ENCODE assay signal across 8 cellular contexts in genomic region chr1:183543619-183544204, GRCh38. TPM values are rescaled to one million over a fixed set of nuclear protein-coding genes. Genes with fewer than 3 reads are reported as not detected.
A peak's percentile ranks its signal among the peaks of the same experiment; 100 is the strongest.
DNase-seq lines count a peak whose midpoint lies in the region; ATAC-seq and TF ChIP-seq lines count a peak whose summit lies in the region.

No MANE protein-coding gene starts in this region.

- H3K23ac ChIP-seq in H9 (ENCODE audit: insufficient read length, low read depth, low read length), result no peak overlapping the region

- ATAC-seq in stimulated activated naive CD8-positive, alpha-beta T cell treated with anti-CD3 and anti-CD28 coated beads, Interleukin-15, amount 100 ng/mL, for 72 hours, result peak; percentile 82

- no peak overlapping the region for H2AFZ ChIP-seq in H9 (ENCODE audit: low read length)

- no peak overlapping the region for H3K4me3 ChIP-seq in astrocyte of the cerebellum (ENCODE audit: low read depth, low read length)

- no peak overlapping the region for H3K4ac ChIP-seq in H9 (ENCODE audit: low read depth, low read length)

- peak; percentile 73 for TF ChIP-seq CTCF in H9 (conservative IDR thresholded peaks at IDR 0.05)
- TF ChIP-seq CTCF in astrocyte of the cerebellum (IDR thresholded peaks at IDR 0.05; ENCODE audit: low read depth, low read length, missing control alignments), result peak; percentile 85

- no peak overlapping the region for H2BK120ac ChIP-seq in H9 (ENCODE audit: low read depth, low read length, poor library complexity, severe bottlenecking)

- H3K14ac ChIP-seq in H9 (ENCODE audit: insufficient read depth, low read length), result no peak overlapping the region

- no peaks in the 10 kb centered on the region for H3K27me3 ChIP-seq in H9 (ENCODE audit: insufficient read depth, low read length)

- no peaks in the 10 kb centered on the region for H4K20me1 ChIP-seq in H9 (ENCODE audit: control insufficient read depth, insufficient read depth, insufficient read length)

- H3K4me1 ChIP-seq in H9 (ENCODE audit: insufficient read depth, low read length), result peaks cover 2% of the 10 kb centered on the region; the same call in 1 of the 2 replicates

- no peak overlapping the region for H4K8ac ChIP-seq in H9 (replicated peaks; ENCODE audit: insufficient read length, low read depth, low read length)

- no peak overlapping the region for H3K9ac ChIP-seq in H9 (ENCODE audit: extremely low read depth, insufficient read length, low read length)

- no peak overlapping the region for H4K91ac ChIP-seq in H9 (ENCODE audit: insufficient read length, low read depth, low read length)

- no peaks in the 10 kb centered on the region for H3K9me3 Mint-ChIP-seq in H9
- no peaks in the 10 kb centered on the region for H3K9me3 Mint-ChIP-seq in immature natural killer cell
- H3K9me3 Mint-ChIP-seq in stimulated activated naive CD8-positive, alpha-beta T cell treated with anti-CD3 and anti-CD28 coated beads, Interleukin-15, amount 100 ng/mL, for 72 hours, result no peaks in the 10 kb centered on the region

- no peaks in the 10 kb centered on the region for H3K79me2 ChIP-seq in H9 (ENCODE audit: insufficient read depth, low read length)

- H2BK5ac ChIP-seq in H9 (ENCODE audit: insufficient read length, low read length), result no peak overlapping the region

- H3K4me3 Mint-ChIP-seq in H9, result no peak overlapping the region
- H3K4me3 Mint-ChIP-seq in immature natural killer cell, result no peak overlapping the region
- no peak overlapping the region for H3K4me3 Mint-ChIP-seq in stimulated activated naive CD8-positive, alpha-beta T cell treated with anti-CD3 and anti-CD28 coated beads, Interleukin-15, amount 100 ng/mL, for 72 hours

- H2BK20ac ChIP-seq in H9 (ENCODE audit: low read depth, low read length, poor library complexity, severe bottlenecking), result no peak overlapping the region

- WGBS in H9 (ENCODE audit: extremely low coverage, insufficient read length, low lambda C conversion rate), result no CpG with 5 or more reads among the region's 2 CpGs

- H3K23me2 ChIP-seq in H9 (ENCODE audit: insufficient read length, low read depth, low read length, poor library complexity, severe bottlenecking), result no peaks in the 10 kb centered on the region

- H3K18ac ChIP-seq in H9 (ENCODE audit: insufficient read length, low read depth, low read length), result no peak overlapping the region

- H3K9me3 ChIP-seq in H9 (ENCODE audit: control insufficient read depth, low read depth, low read length), result no peaks in the 10 kb centered on the region

- no peak overlapping the region for H3K27ac ChIP-seq in H9 (ENCODE audit: insufficient read length, low read depth, low read length)

- no peaks in the 10 kb centered on the region for H3K79me1 ChIP-seq in H9 (ENCODE audit: insufficient read depth, low read depth, low read length, poor library complexity, severe bottlenecking)

- H4K5ac ChIP-seq in H9 (ENCODE audit: insufficient read length, low read depth, low read length), result no peak overlapping the region

- no peak overlapping the region for H3T11ph ChIP-seq in H9 (ENCODE audit: low read length)

- no peak overlapping the region for H3K56ac ChIP-seq in H9 (ENCODE audit: insufficient read length, low read depth, low read length)

- in situ Hi-C loops in astrocyte of the cerebellum (cut with HindIII; ENCODE audit: low sequenced_read_pairs), result no loop called here

- H2AK5ac ChIP-seq in H9 (ENCODE audit: insufficient read length, low read length), result no peak overlapping the region

- H3K27ac Mint-ChIP-seq in H9, result peak overlapping the region in 1 of 3 experiments; percentile 84; a peak in 1 of 7 replicates
- peak overlapping the region in 3 of 6 donors; percentile 28 to 71 (median 43) for H3K27ac Mint-ChIP-seq in immature natural killer cell
- no peak overlapping the region for H3K27ac Mint-ChIP-seq in stimulated activated naive CD8-positive, alpha-beta T cell treated with anti-CD3 and anti-CD28 coated beads, Interleukin-15, amount 100 ng/mL, for 72 hours

- H2BK15ac ChIP-seq in H9 (ENCODE audit: low read depth, low read length), result no peak overlapping the region

- H3K36me3 Mint-ChIP-seq in H9 (ENCODE audit: insufficient read depth in 1 of 3, low read depth in 3 of 3) (peaks cover 26 to 73% (median 58%) of the 10 kb centered on the region in 3 experiments; a peak in 6 of 7 replicates), immature natural killer cell (peaks cover 30 to 65% (median 42%) of the 10 kb centered on the region in 3 donors)

- no peak overlapping the region for H2BK12ac ChIP-seq in H9 (ENCODE audit: insufficient read length, low read depth, low read length)

- H3K4me1 Mint-ChIP-seq in H9 (peaks cover 30 to 36% of the 10 kb centered on the region in 2 experiments), immature natural killer cell (no peaks in the 10 kb centered on the region)
- H3K4me1 Mint-ChIP-seq in stimulated activated naive CD8-positive, alpha-beta T cell treated with anti-CD3 and anti-CD28 coated beads, Interleukin-15, amount 100 ng/mL, for 72 hours, result no peaks in the 10 kb centered on the region

- no peak overlapping the region for H3K4me2 ChIP-seq in H9 (ENCODE audit: insufficient read depth, insufficient read length, low read length)

- DNase-seq in NCI-H2029 (lab: John Stamatoyannopoulos, UW) (peak; percentile 6), NCI-H2029 treated with DMSO at 0.1 percent for 48 hours (lab: John Stamatoyannopoulos, UW) (no peak), H9 (no peak), NCI-H226 (peak; percentile 7), astrocyte of the cerebellum (ENCODE audit: low read depth) (peak; percentile 51), immature natural killer cell (peak; percentile 26 to 41 (median 38)), germinal center (ENCODE audit: low spot score) (no peak)
- DNase-seq in stimulated activated naive CD8-positive, alpha-beta T cell treated with anti-CD3 and anti-CD28 coated beads, Interleukin-15, amount 100 ng/mL, for 72 hours, result no peak

- H3K27me3 Mint-ChIP-seq in H9 (ENCODE audit: low read depth) (no peaks in the 10 kb centered on the region), immature natural killer cell (ENCODE audit: low read depth in 3 of 3) (peaks cover 0 to 1% (median 0%) of the 10 kb centered on the region in 3 donors)
- H3K27me3 Mint-ChIP-seq in stimulated activated naive CD8-positive, alpha-beta T cell treated with anti-CD3 and anti-CD28 coated beads, Interleukin-15, amount 100 ng/mL, for 72 hours, result no peaks in the 10 kb centered on the region

RNA-seq across cellular contexts. Expression of gene NCF2, which starts 46.5 kb away (rescaled TPM):
- not detected in 2 replicates for total RNA-seq in H9 (2021)
- 10 to 100 TPM in 1 of 3 donors, 1 to 10 TPM in 2; 1.5 to 13.3 (median 3.7) TPM for polyA plus RNA-seq in immature natural killer cell

Comparison
In these comparisons a context has a peak if more than half of its experiments do, and no peak if none do; other contexts are left out.
1. DNase-seq: peak in NCI-H2029 (single experiment), NCI-H226 (single experiment), astrocyte of the cerebellum (single experiment) and immature natural killer cell (3 of 3); none in NCI-H2029 treated with DMSO at 0.1 percent for 48 hours (single experiment), H9 (single experiment), stimulated activated naive CD8-positive, alpha-beta T cell treated with anti-CD3 and anti-CD28 coated beads, Interleukin-15, amount 100 ng/mL, for 72 hours (0 of 2) and germinal center (single experiment).